8 cellular contexts compared by ENCODE assay signal in the genomic region with DNA sequence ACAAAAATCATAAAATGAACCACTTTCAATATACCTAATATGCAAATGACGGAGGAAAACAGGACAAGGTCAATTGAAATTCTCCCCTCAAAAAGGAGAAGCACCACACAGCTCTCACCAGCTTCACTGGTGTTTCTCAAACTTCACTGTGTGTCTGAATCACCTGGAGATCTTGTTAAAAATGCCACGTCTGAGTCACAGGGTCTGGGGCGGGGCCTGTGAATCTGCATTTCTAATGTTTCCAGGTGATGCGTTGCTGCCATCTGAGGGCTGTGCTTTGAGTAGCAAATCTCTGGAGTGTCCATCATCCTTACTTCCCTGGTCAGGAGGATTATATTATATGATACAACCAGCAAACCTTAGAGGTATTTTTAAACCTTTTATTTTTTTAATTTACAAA. TPM values are rescaled to one million over a fixed set of nuclear protein-coding genes. Genes with fewer than 3 reads are reported as not detected.
A peak's percentile ranks its signal among the peaks of the same experiment; 100 is the strongest.
DNase-seq lines count a peak whose midpoint lies in the region; ATAC-seq and TF ChIP-seq lines count a peak whose summit lies in the region.

No MANE protein-coding gene starts in this region.

- H3K36me3 Mint-ChIP-seq in GM23338 (ENCODE audit: low read depth) = no peaks in the 10 kb centered on the region

- H3K79me2 ChIP-seq in GM23338 (replicated peaks; ENCODE audit: insufficient read depth) = no peaks in the 10 kb centered on the region

- H3K9me2 ChIP-seq in GM23338 (ENCODE audit: insufficient read depth) = no peaks in the 10 kb centered on the region

- peak; percentile 47 to 74 for TF ChIP-seq CTCF in GM23338 (conservative IDR thresholded peaks at IDR 0.05; ENCODE audit: low read depth in 2 of 2)

- H3K4me1 Mint-ChIP-seq in GM23338 = peaks cover 12% of the 10 kb centered on the region

- DNase-seq in GM23338 (ENCODE audit: low spot score) = peak; percentile 61
- DNase-seq in NOMO-1 treated with dmso at 0.1 percent for 144 hours (lab: John Stamatoyannopoulos, UW; ENCODE audit: unreplicated experiment) = peak; percentile 3
- DNase-seq in activated naive CD4-positive, alpha-beta T cell treated with anti-CD3 and anti-CD28 coated beads, Interleukin-2, amount 50 U/mL, for 16 hours = peak; percentile 62
- peak; percentile 62 for DNase-seq in stimulated activated CD4-positive, alpha-beta T cell treated with anti-CD3 and anti-CD28 coated beads, Interleukin-4, amount 100 ng/mL, for 24 hours

- no peak overlapping the region for H3K4me3 ChIP-seq in GM23338

- H3K27ac Mint-ChIP-seq in GM23338 = peak overlapping the region; percentile 50; the same call in 1 of the 2 replicates

- H3K4me1 ChIP-seq in GM23338 (ENCODE audit: insufficient read depth) = no peaks in the 10 kb centered on the region

- no peak; the same call in 2 of the 3 replicates for ATAC-seq in GM23338
- no peak for ATAC-seq in HG02852 (IDR thresholded peaks at IDR 0.05; ENCODE audit: unreplicated experiment)
- no peak for ATAC-seq in GM18520 (IDR thresholded peaks at IDR 0.05; ENCODE audit: unreplicated experiment)
- no peak for ATAC-seq in HG02973 (IDR thresholded peaks at IDR 0.05; ENCODE audit: unreplicated experiment)
- no peak for ATAC-seq in GM19023 (IDR thresholded peaks at IDR 0.05; ENCODE audit: unreplicated experiment)

- H4K20me1 ChIP-seq in GM23338 (replicated peaks; ENCODE audit: insufficient read depth) = no peaks in the 10 kb centered on the region

- H3F3A ChIP-seq in GM23338 (replicated peaks; ENCODE audit: low read depth) = no peaks in the 10 kb centered on the region

- H3K4me3 Mint-ChIP-seq in GM23338 = no peak overlapping the region

- H3K9me3 Mint-ChIP-seq in GM23338 = no peaks in the 10 kb centered on the region

- H3K27ac ChIP-seq in GM23338 (ENCODE audit: low read depth) = no peak overlapping the region

- no peaks in the 10 kb centered on the region for H3K27me3 ChIP-seq in GM23338 (ENCODE audit: insufficient read depth)

- no peak overlapping the region for H2AFZ ChIP-seq in GM23338

- H3K4me2 ChIP-seq in GM23338 = no peak overlapping the region

- no peaks in the 10 kb centered on the region for H3K36me3 ChIP-seq in GM23338 (ENCODE audit: insufficient read depth)

- H3K27me3 Mint-ChIP-seq in GM23338 (ENCODE audit: insufficient read depth, low read depth, poor library complexity) = peaks cover 2% of the 10 kb centered on the region

TF ChIP-seq in GM23338, 12 proteins besides CTCF, POLR2A, EP300 and RAD21:
- TF ChIP-seq, protein P1, sequence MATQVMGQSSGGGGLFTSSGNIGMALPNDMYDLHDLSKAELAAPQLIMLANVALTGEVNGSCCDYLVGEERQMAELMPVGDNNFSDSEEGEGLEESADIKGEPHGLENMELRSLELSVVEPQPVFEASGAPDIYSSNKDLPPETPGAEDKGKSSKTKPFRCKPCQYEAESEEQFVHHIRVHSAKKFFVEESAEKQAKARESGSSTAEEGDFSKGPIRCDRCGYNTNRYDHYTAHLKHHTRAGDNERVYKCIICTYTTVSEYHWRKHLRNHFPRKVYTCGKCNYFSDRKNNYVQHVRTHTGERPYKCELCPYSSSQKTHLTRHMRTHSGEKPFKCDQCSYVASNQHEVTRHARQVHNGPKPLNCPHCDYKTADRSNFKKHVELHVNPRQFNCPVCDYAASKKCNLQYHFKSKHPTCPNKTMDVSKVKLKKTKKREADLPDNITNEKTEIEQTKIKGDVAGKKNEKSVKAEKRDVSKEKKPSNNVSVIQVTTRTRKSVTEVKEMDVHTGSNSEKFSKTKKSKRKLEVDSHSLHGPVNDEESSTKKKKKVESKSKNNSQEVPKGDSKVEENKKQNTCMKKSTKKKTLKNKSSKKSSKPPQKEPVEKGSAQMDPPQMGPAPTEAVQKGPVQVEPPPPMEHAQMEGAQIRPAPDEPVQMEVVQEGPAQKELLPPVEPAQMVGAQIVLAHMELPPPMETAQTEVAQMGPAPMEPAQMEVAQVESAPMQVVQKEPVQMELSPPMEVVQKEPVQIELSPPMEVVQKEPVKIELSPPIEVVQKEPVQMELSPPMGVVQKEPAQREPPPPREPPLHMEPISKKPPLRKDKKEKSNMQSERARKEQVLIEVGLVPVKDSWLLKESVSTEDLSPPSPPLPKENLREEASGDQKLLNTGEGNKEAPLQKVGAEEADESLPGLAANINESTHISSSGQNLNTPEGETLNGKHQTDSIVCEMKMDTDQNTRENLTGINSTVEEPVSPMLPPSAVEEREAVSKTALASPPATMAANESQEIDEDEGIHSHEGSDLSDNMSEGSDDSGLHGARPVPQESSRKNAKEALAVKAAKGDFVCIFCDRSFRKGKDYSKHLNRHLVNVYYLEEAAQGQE (IDR thresholded peaks at IDR 0.05; ENCODE audit: unreplicated experiment) = no peak
- TF ChIP-seq CREB1 (CRISPR knock-in tag; IDR thresholded peaks at IDR 0.05; ENCODE audit: low read depth) = 0 out of 2 replicates have a peak, but pooled peaks have one; percentile 11

RNA-seq across cellular contexts. Expression of a gene that starts 9.0 kb away (rescaled TPM):
- 10.8 and 12.8 TPM in 2 replicates for total RNA-seq in GM23338 (2014; rRNA removed; shearing (Covaris generic))
- polyA plus RNA-seq in GM23338 (2016; fragmentation: Nextera tagmentation; extraction: Ambion mirVana) = 2.3 and 2.6 TPM in 2 replicates

RNA-seq across cellular contexts. Expression of a gene that starts 35.8 kb away (rescaled TPM):
- total RNA-seq in GM23338 (2014; rRNA removed; shearing (Covaris generic)) = 67.1 and 75.1 TPM in 2 replicates
- 50.5 and 51.1 TPM in 2 replicates for polyA plus RNA-seq in GM23338 (2016; fragmentation: Nextera tagmentation; extraction: Ambion mirVana)

RNA-seq across cellular contexts. Expression of a gene that starts 36.1 kb away (rescaled TPM):
- 3.3 and 4.4 TPM in 2 replicates for total RNA-seq in GM23338 (2014; rRNA removed; shearing (Covaris generic))
- 4.7 and 5.0 TPM in 2 replicates for polyA plus RNA-seq in GM23338 (2016; fragmentation: Nextera tagmentation; extraction: Ambion mirVana)

RNA-seq across cellular contexts. Expression of a gene that starts 48.8 kb away (rescaled TPM):
- 1,206 and 1,282 TPM in 2 replicates for total RNA-seq in GM23338 (2014; rRNA removed; shearing (Covaris generic))
- polyA plus RNA-seq in GM23338 (2016; fragmentation: Nextera tagmentation; extraction: Ambion mirVana) = 1,441 and 1,488 TPM in 2 replicates

RNA-seq across cellular contexts. Expression of a gene that starts 53.8 kb away (rescaled TPM):
- 0.45 TPM in 1 of 2 replicates, not detected in the other for total RNA-seq in GM23338 (2014; rRNA removed; shearing (Covaris generic))
- polyA plus RNA-seq in GM23338 (2016; fragmentation: Nextera tagmentation; extraction: Ambion mirVana) = 0.28 and 0.31 TPM in 2 replicates

Comparison
In these comparisons a context has a peak if more than half of its experiments do, and no peak if none do; other contexts are left out.
1. DNase-seq: peak in every context shown above with its lines; median percentile 62 in activated naive CD4-positive, alpha-beta T cell treated with anti-CD3 and anti-CD28 coated beads, Interleukin-2, amount 50 U/mL, for 16 hours; 62 in stimulated activated CD4-positive, alpha-beta T cell treated with anti-CD3 and anti-CD28 coated beads, Interleukin-4, amount 100 ng/mL, for 24 hours; 61 in GM23338; 3 in NOMO-1 treated with dmso at 0.1 percent for 144 hours.